ENCODE assay signal across 21 cellular contexts in the genomic region with DNA sequence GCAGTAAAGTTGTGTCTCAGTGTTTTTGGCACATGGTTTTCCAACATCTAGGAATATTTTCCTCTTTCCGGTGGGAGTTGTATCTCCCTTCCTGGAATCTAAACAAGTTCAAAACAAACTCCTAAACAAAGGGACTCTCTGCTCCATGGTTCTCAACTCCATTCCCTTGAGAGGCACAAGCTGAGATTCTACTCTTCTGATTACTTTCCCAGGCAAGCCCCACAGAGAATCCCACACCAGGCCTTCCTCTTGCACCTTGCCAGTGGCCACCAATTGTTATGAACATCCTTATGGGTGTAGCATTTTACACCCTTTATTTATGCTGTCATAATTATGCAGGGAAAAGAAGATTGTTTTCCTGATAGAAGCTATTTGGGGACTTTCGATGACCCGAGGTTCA.
"Had no signal": no experiment of that assay in that cellular context is flagged by ENCODE, and none has a peak within 500 bp of the region (broad histone marks: within the 10 kb centered on the region; RNA-seq: fewer than 3 reads in every experiment).

No MANE protein-coding gene starts in this region.

- H3K4me1 ChIP-seq: SJCRH30 had no signal

- ATAC-seq: HepG2, SK-N-SH treated with all-trans-retinoic acid at 6 μM for 48 hours had no signal

- H3K27me3 ChIP-seq: SJCRH30 had no signal

- H3K27ac ChIP-seq: KMS-11, SJCRH30 had no signal

- DNase-seq: IMR-90, Kasumi-1, MM.1S, NCI-H1092 treated with DMSO at 0.1 percent for 48 hours, NCI-H1436, NCI-H187, NCI-H2029, NCI-H2081 treated with DMSO at 0.1 percent for 48 hours, NCI-H2171, NCI-H226, NCI-H446, NCI-H510A, NCI-H524 treated with DMSO at 0.1 percent for 48 hours, NCI-H69, NCI-H774, RPMI8226, SHP77 treated with DMSO at 0.1 percent for 48 hours, SJCRH30 had no signal

- H3K36me3 ChIP-seq: SJCRH30 had no signal

- H3K4me3 ChIP-seq: SJCRH30 had no signal
